ENCODE assay signal across 16 cellular contexts in genomic region chr16:58425245-58425644, GRCh38. TPM values are rescaled to one million over a fixed set of nuclear protein-coding genes. Genes with fewer than 3 reads are reported as not detected.
DNase-seq lines count a peak whose midpoint lies in the region; ATAC-seq and TF ChIP-seq lines count a peak whose summit lies in the region.
"Had no signal": no experiment of that assay in that cellular context is flagged by ENCODE, and none has a peak within 500 bp of the region (broad histone marks: within the 10 kb centered on the region; RNA-seq: fewer than 3 reads in every experiment).

No MANE protein-coding gene starts in this region.

- H3K4me2 ChIP-seq in OCI-LY7 (ENCODE audit: low read length): peak overlapping the region; percentile 76
- H3K4me2 ChIP-seq: GM23338 had no signal

- peaks cover 72% of the 10 kb centered on the region; the same call in 1 of the 2 replicates for H3K79me2 ChIP-seq in OCI-LY7 (ENCODE audit: insufficient read depth, low read depth, low read length)

- no peak overlapping the region for H3K4me3 Mint-ChIP-seq in stimulated activated naive CD8-positive, alpha-beta T cell treated with anti-CD3 and anti-CD28 coated beads, Interleukin-15, Interleukin-2, amounts not matched to agents 100 ng/mL and 50 ng/mL, for 24 hours
- peak overlapping the region in 1 of 2 donors; percentile 22 for H3K4me3 Mint-ChIP-seq in stimulated activated naive CD8-positive, alpha-beta T cell treated with anti-CD3 and anti-CD28 coated beads, Interleukin-15, amount 100 ng/mL, for 72 hours
- H3K4me3 Mint-ChIP-seq: CD8-positive, alpha-beta T cell; GM23338 had no signal

- H3K9me3 ChIP-seq in OCI-LY7 (ENCODE audit: low read length): no peaks in the 10 kb centered on the region
- no peaks in the 10 kb centered on the region for H3K9me3 ChIP-seq in left ventricle myocardium inferior (replicated peaks)
- no peaks in the 10 kb centered on the region for H3K9me3 ChIP-seq in testis
- H3K9me3 ChIP-seq: SJCRH30 had no signal

- H3K9me3 Mint-ChIP-seq in stimulated activated naive CD8-positive, alpha-beta T cell treated with anti-CD3 and anti-CD28 coated beads, Interleukin-15, Interleukin-2, amounts not matched to agents 100 ng/mL and 50 ng/mL, for 24 hours: no peaks in the 10 kb centered on the region
- H3K9me3 Mint-ChIP-seq in stimulated activated naive CD8-positive, alpha-beta T cell treated with anti-CD3 and anti-CD28 coated beads, Interleukin-15, amount 100 ng/mL, for 72 hours: no peaks in the 10 kb centered on the region
- H3K9me3 Mint-ChIP-seq: CD8-positive, alpha-beta T cell; GM23338 had no signal

- H3K36me3 ChIP-seq in OCI-LY7 (ENCODE audit: insufficient read depth, low read length): peaks cover 38% of the 10 kb centered on the region
- no peaks in the 10 kb centered on the region for H3K36me3 ChIP-seq in left ventricle myocardium inferior
- H3K36me3 ChIP-seq in testis (ENCODE audit: low read depth, missing control alignments): no peaks in the 10 kb centered on the region
- H3K36me3 ChIP-seq: SJCRH30 had no signal

- peaks cover 25% of the 10 kb centered on the region for H3K4me1 Mint-ChIP-seq in stimulated activated naive CD8-positive, alpha-beta T cell treated with anti-CD3 and anti-CD28 coated beads, Interleukin-15, Interleukin-2, amounts not matched to agents 100 ng/mL and 50 ng/mL, for 24 hours (ENCODE audit: low read depth)
- H3K4me1 Mint-ChIP-seq in stimulated activated naive CD8-positive, alpha-beta T cell treated with anti-CD3 and anti-CD28 coated beads, Interleukin-15, amount 100 ng/mL, for 72 hours: peaks cover 17% of the 10 kb centered on the region

- no peak for TF ChIP-seq POLR2A in testis (IDR thresholded peaks at IDR 0.05)

- H3K4me1 ChIP-seq in OCI-LY7 (ENCODE audit: insufficient read depth, low read length, poor library complexity, severe bottlenecking): peaks cover 89% of the 10 kb centered on the region
- peaks cover 54% of the 10 kb centered on the region for H3K4me1 ChIP-seq in left ventricle myocardium inferior
- peaks cover 14% of the 10 kb centered on the region for H3K4me1 ChIP-seq in testis

- peaks cover 17% of the 10 kb centered on the region for H3K27me3 Mint-ChIP-seq in stimulated activated naive CD8-positive, alpha-beta T cell treated with anti-CD3 and anti-CD28 coated beads, Interleukin-15, Interleukin-2, amounts not matched to agents 100 ng/mL and 50 ng/mL, for 24 hours
- peaks cover 16% of the 10 kb centered on the region for H3K27me3 Mint-ChIP-seq in stimulated activated naive CD8-positive, alpha-beta T cell treated with anti-CD3 and anti-CD28 coated beads, Interleukin-15, amount 100 ng/mL, for 72 hours

- BruUV-seq in OCI-LY7 (replicated peaks; lab: Mats Ljungman, UMichigan): no TSS peak

- H4K20me1 ChIP-seq in OCI-LY7 (ENCODE audit: insufficient read depth, low read length): no peaks in the 10 kb centered on the region

- H3K4me3 ChIP-seq in OCI-LY7 (ENCODE audit: low read depth, low read length, poor library complexity, severe bottlenecking) (peak overlapping the region; percentile 42), left ventricle myocardium inferior (peak overlapping the region; percentile 59), testis (no peak overlapping the region)
- H3K4me3 ChIP-seq: GM23338, SJCRH30 had no signal

- peak overlapping the region; percentile 65 for H3K27ac Mint-ChIP-seq in stimulated activated naive CD8-positive, alpha-beta T cell treated with anti-CD3 and anti-CD28 coated beads, Interleukin-15, Interleukin-2, amounts not matched to agents 100 ng/mL and 50 ng/mL, for 24 hours
- no peak overlapping the region for H3K27ac Mint-ChIP-seq in stimulated activated naive CD8-positive, alpha-beta T cell treated with anti-CD3 and anti-CD28 coated beads, Interleukin-15, amount 100 ng/mL, for 72 hours
- H3K27ac Mint-ChIP-seq: CD8-positive, alpha-beta T cell; GM23338 had no signal

- no peak for ATAC-seq in stimulated activated naive CD8-positive, alpha-beta T cell treated with anti-CD3 and anti-CD28 coated beads, Interleukin-15, amount 100 ng/mL, for 72 hours
- ATAC-seq: CD8-positive, alpha-beta T cell; GM23338 had no signal

- DNase-seq in stimulated activated naive CD8-positive, alpha-beta T cell treated with anti-CD3 and anti-CD28 coated beads, Interleukin-15, amount 100 ng/mL, for 72 hours: no peak
- DNase-seq in OCI-LY7 (ENCODE audit: low spot score) (no peak), left ventricle myocardium inferior (no peak), testis (no peak), glomerular visceral epithelial cell (ENCODE audit: extremely low spot score) (no peak), UCSD-AML1 (lab: John Stamatoyannopoulos, UW; ENCODE audit: unreplicated experiment) (no peak), cerebellar nuclear complex (lab: John Stamatoyannopoulos, UW) (no peak)
- DNase-seq: AML-193, NCI-H1930, NCI-H510A, NCI-H82, SJCRH30 had no signal

- CTCF ChIA-PET in OCI-LY7 (lab: Charles Lee; ENCODE audit: unreplicated experiment): no interaction called here

- H3K27me3 ChIP-seq in left ventricle myocardium inferior (ENCODE audit: low read depth) (no peaks in the 10 kb centered on the region), testis (no peaks in the 10 kb centered on the region)

- TF ChIP-seq CTCF in OCI-LY7 (conservative IDR thresholded peaks at IDR 0.05; ENCODE audit: low read length) (no peak), left ventricle myocardium inferior (IDR thresholded peaks at IDR 0.05; ENCODE audit: borderline replicate concordance) (no peak), testis (IDR thresholded peaks at IDR 0.05) (no peak)

- H2AFZ ChIP-seq in OCI-LY7 (ENCODE audit: low read length): no peak overlapping the region

- POLR2A ChIA-PET in OCI-LY7 (lab: Charles Lee): interaction anchor here (0.5 to 2.5 kb wide), 5 partner anchors 8 to 227 kb away, joined by 3 to 17 read pairs (median 8); no protein-coding TSS in a partner anchor

- H3K36me3 Mint-ChIP-seq in stimulated activated naive CD8-positive, alpha-beta T cell treated with anti-CD3 and anti-CD28 coated beads, Interleukin-15, Interleukin-2, amounts not matched to agents 100 ng/mL and 50 ng/mL, for 24 hours (ENCODE audit: low read depth): no peaks in the 10 kb centered on the region
- H3K36me3 Mint-ChIP-seq: CD8-positive, alpha-beta T cell had no signal

- H3K27ac ChIP-seq in OCI-LY7 (ENCODE audit: low read depth, low read length, poor library complexity, severe bottlenecking) (peak overlapping the region; percentile 87), left ventricle myocardium inferior (replicated peaks) (peak overlapping the region; percentile 95), testis (peak overlapping the region; percentile 15 to 73)
- H3K27ac ChIP-seq: HL-60, SJCRH30 had no signal

- intact Hi-C loops in OCI-LY7 (cut with micrococcal nuclease; ENCODE audit: unreplicated experiment): no loop called here
- intact Hi-C loops in left ventricle myocardium inferior (cut with micrococcal nuclease): no loop called here
- intact Hi-C loops in testis (cut with DNase I; ENCODE audit: low total_unique reads): no loop called here

- H3K9me2 ChIP-seq in OCI-LY7 (ENCODE audit: insufficient read depth, low read length): no peaks in the 10 kb centered on the region

- 95 to 98% methylated on average over 8 of the region's 8 CpGs for WGBS in testis, 2 donors

RNA-seq across cellular contexts. Expression of gene GINS3, which starts 33.0 kb away (rescaled TPM):
- 35.7 and 49.1 TPM in 2 replicates for total RNA-seq in OCI-LY7 (2014; rRNA removed; shearing (Covaris generic))
- total RNA-seq in OCI-LY7 (2022) (50.4 and 50.5 TPM in 2 replicates), left ventricle myocardium inferior (4.7 TPM), testis (10 to 100 TPM; 16.1 to 16.7 TPM)
- polyA plus RNA-seq in testis (ENCODE audit: insufficient read depth, low read depth, low replicate concordance): 19.0 TPM

Comparison
In these comparisons a context has a peak if more than half of its experiments do, and no peak if none do; other contexts are left out.
1. H3K27ac ChIP-seq: peak in every context shown above with its lines; median percentile 95 in left ventricle myocardium inferior; 87 in OCI-LY7; 44 in testis.
2. H3K4me3 ChIP-seq: peak in OCI-LY7 (single experiment) and left ventricle myocardium inferior (single experiment); none in testis (0 of 2).